Comparison of ENCODE assay signal across 9 cellular contexts in the genomic region with DNA sequence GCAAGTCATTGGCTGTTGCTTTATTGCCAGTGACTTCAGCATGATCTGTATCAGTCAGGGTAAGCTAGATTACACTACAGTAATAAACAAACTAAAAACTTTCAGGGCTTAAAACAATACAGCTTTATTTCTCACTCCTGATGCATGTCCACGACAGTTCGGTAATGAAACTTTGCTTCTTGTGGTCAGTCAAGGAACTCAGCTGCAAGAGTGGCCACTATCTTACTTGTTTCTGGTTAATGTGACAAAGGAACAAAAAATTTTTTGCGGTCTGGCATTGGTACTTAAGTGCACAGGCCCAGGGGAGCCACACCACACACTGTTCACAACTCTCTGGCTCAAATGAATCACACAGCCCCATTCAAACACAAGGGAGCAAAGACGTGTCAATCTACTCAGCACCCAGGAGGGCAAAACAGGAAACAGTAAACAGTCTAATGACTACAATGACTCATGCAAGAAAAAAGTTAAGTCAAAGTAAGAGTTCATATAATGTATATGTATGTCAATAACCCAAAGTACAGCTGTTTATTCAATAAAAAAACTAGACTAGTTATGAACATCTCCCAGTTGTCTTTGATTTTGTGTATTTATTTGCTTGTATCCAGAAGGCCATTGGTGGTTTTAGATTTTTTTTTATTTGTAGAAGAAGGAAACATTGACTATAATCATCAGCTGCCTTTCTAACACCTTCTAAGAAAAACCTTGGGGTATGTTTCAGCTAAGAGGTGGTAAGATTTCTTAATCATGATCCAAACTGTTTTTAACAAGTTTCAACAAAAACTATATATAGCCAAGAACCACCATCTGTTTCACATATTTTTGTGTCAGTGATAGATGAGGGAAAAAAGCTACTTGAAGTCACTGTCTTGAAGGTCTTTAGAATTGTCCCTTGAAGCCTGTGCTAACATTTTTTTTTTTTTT.
DNase-seq lines count a peak whose midpoint lies in the region; FAIRE-seq and TF ChIP-seq lines count a peak whose summit lies in the region.
"Had no signal": no experiment of that assay in that cellular context is flagged by ENCODE, and none has a peak within 500 bp of the region (broad histone marks: within the 10 kb centered on the region; RNA-seq: fewer than 3 reads in every experiment).

No MANE protein-coding gene starts in this region.

- no peaks in the 10 kb centered on the region for H3K4me1 ChIP-seq in kidney (ENCODE audit: control insufficient read depth in 1 of 2, insufficient read depth in 1 of 2, low read depth in 1 of 2, low read length in 2 of 2)

- TF ChIP-seq CTCF in GM12865 (IDR thresholded peaks at IDR 0.05; ENCODE audit: insufficient read depth, low read depth, low read length, missing control alignments): no peak
- TF ChIP-seq CTCF in kidney (IDR thresholded peaks at IDR 0.05; ENCODE audit: borderline replicate concordance, extremely low read depth, insufficient read depth): no peak

- no peak overlapping the region for H3K4me3 ChIP-seq in GM12865 (ENCODE audit: low read depth, low read length)
- H3K4me3 ChIP-seq in MG63: peak overlapping the region; percentile 18
- no peak overlapping the region for H3K4me3 ChIP-seq in kidney (ENCODE audit: low read length in 2 of 2)

- no peak for TF ChIP-seq POLR2A in erythroblast (IDR thresholded peaks at IDR 0.05; ENCODE audit: low read length)

- H3K27ac ChIP-seq in kidney (ENCODE audit: low read depth in 2 of 2, low read length in 2 of 2): no peak overlapping the region

- peak; percentile 99 for DNase-seq in GM12865 (ENCODE audit: low read depth)
- peak; percentile 44 for DNase-seq in GOT3 (lab: John Stamatoyannopoulos, UW)
- DNase-seq in MG63: peak; percentile 84
- peak; percentile 24 for DNase-seq in activated effector memory CD4-positive, alpha-beta T cell treated with Interleukin-2 at 50 U/mL for 16 hours
- peak; percentile 63 for DNase-seq in kidney
- peak; percentile 30 for DNase-seq in stimulated activated CD8-positive, alpha-beta memory T cell treated with anti-CD3 and anti-CD28 coated beads, Interleukin-7, amount 100 ng/mL, for 24 hours (ENCODE audit: low read depth)
- no peak for DNase-seq in NCI-H774 (lab: John Stamatoyannopoulos, UW)
- DNase-seq in erythroblast (lab: John Stamatoyannopoulos, UW): no peak

- intact Hi-C loops in kidney (cut with DNase I): no loop called here

- no peaks in the 10 kb centered on the region for H3K27me3 ChIP-seq in MG63

- H3K9me3 ChIP-seq in MG63: no peaks in the 10 kb centered on the region
- no peaks in the 10 kb centered on the region for H3K9me3 ChIP-seq in kidney (ENCODE audit: control insufficient read depth in 1 of 2, low read length in 2 of 2)

- no peak for FAIRE-seq in kidney (lab: Jason Lieb, UNC)
- FAIRE-seq: TTC549 had no signal

- no peaks in the 10 kb centered on the region for H3K36me3 ChIP-seq in MG63
- no peaks in the 10 kb centered on the region for H3K36me3 ChIP-seq in kidney (ENCODE audit: control insufficient read depth in 1 of 2, insufficient read depth in 2 of 2, low read length in 2 of 2)

- no peak overlapping the region for H3K9ac ChIP-seq in kidney (ENCODE audit: low read length in 2 of 2)

Comparison
In these comparisons a context has a peak if more than half of its experiments do, and no peak if none do; other contexts are left out.
1. DNase-seq: peak in GM12865 (single experiment), GOT3 (single experiment), MG63 (single experiment), activated effector memory CD4-positive, alpha-beta T cell treated with Interleukin-2 at 50 U/mL for 16 hours (single experiment), kidney (single experiment) and stimulated activated CD8-positive, alpha-beta memory T cell treated with anti-CD3 and anti-CD28 coated beads, Interleukin-7, amount 100 ng/mL, for 24 hours (single experiment); none in NCI-H774 (single experiment) and erythroblast (0 of 2).